Comparison of ENCODE assay signal across 17 cellular contexts in genomic region chr10:124921261-124921660, GRCh38. TPM values are rescaled to one million over a fixed set of nuclear protein-coding genes. Genes with fewer than 3 reads are reported as not detected.
A peak's percentile ranks its signal among the peaks of the same experiment; 100 is the strongest.
DNase-seq lines count a peak whose midpoint lies in the region; ATAC-seq and TF ChIP-seq lines count a peak whose summit lies in the region.
"Had no signal": no experiment of that assay in that cellular context is flagged by ENCODE, and none has a peak within 500 bp of the region (broad histone marks: within the 10 kb centered on the region; RNA-seq: fewer than 3 reads in every experiment).

No MANE protein-coding gene starts in this region.

- H2AFZ ChIP-seq in SU-DHL-6 (ENCODE audit: low read depth, low read length, severe bottlenecking) (no peak overlapping the region), smooth muscle cell (ENCODE audit: low read depth) (no peak overlapping the region)

- no peaks in the 10 kb centered on the region for H3K27me3 ChIP-seq in SU-DHL-6 (ENCODE audit: low read length)
- H3K27me3 ChIP-seq in foreskin keratinocyte = no peaks in the 10 kb centered on the region
- no peaks in the 10 kb centered on the region for H3K27me3 ChIP-seq in smooth muscle cell (ENCODE audit: low read depth)

- H3K27ac ChIP-seq in SU-DHL-6 (ENCODE audit: low read depth, low read length) (no peak overlapping the region), foreskin keratinocyte (peak overlapping the region; percentile 2), smooth muscle cell (ENCODE audit: low read depth) (peak overlapping the region; percentile 43)
- H3K27ac ChIP-seq: 22Rv1 had no signal

- H3K36me3 ChIP-seq in SU-DHL-6 (ENCODE audit: low read length) = no peaks in the 10 kb centered on the region
- no peaks in the 10 kb centered on the region for H3K36me3 ChIP-seq in smooth muscle cell (ENCODE audit: low read depth)

- H3K9me3 Mint-ChIP-seq in activated naive CD8-positive, alpha-beta T cell (ENCODE audit: low read depth) = no peaks in the 10 kb centered on the region
- no peaks in the 10 kb centered on the region for H3K9me3 Mint-ChIP-seq in activated naive CD8-positive, alpha-beta T cell treated with anti-CD3 and anti-CD28 coated beads, Interleukin-2, amount 50 U/mL, for 24 hours
- H3K9me3 Mint-ChIP-seq: CD4-positive, CD25-positive, alpha-beta regulatory T cell had no signal

- TF ChIP-seq CTCF in SU-DHL-6 (IDR thresholded peaks at IDR 0.05; ENCODE audit: insufficient read depth, low read length, poor library complexity, severe bottlenecking) (no peak), foreskin keratinocyte (conservative IDR thresholded peaks at IDR 0.05) (no peak), smooth muscle cell (IDR thresholded peaks at IDR 0.05; ENCODE audit: borderline replicate concordance, insufficient read depth, poor library complexity, severe bottlenecking) (no peak)

- H3K9ac ChIP-seq in SU-DHL-6 (ENCODE audit: low read length) = no peak overlapping the region
- no peak overlapping the region for H3K9ac ChIP-seq in smooth muscle cell (ENCODE audit: low read depth)

- no peaks in the 10 kb centered on the region for H3K9me2 ChIP-seq in SU-DHL-6 (replicated peaks; ENCODE audit: insufficient read depth, low read length)

- H3K27ac Mint-ChIP-seq in activated naive CD8-positive, alpha-beta T cell = peak overlapping the region; percentile 5
- no peak overlapping the region for H3K27ac Mint-ChIP-seq in activated naive CD8-positive, alpha-beta T cell treated with anti-CD3 and anti-CD28 coated beads, Interleukin-2, amount 50 U/mL, for 24 hours
- H3K27ac Mint-ChIP-seq: B cell; CD4-positive, CD25-positive, alpha-beta regulatory T cell had no signal

- H3K4me2 ChIP-seq in SU-DHL-6 (ENCODE audit: low read depth, low read length, poor library complexity, severe bottlenecking) (peak overlapping the region; percentile 1), smooth muscle cell (no peak overlapping the region)

- H3K36me3 Mint-ChIP-seq in activated naive CD8-positive, alpha-beta T cell = peaks cover 3% of the 10 kb centered on the region
- peaks cover 3% of the 10 kb centered on the region for H3K36me3 Mint-ChIP-seq in activated naive CD8-positive, alpha-beta T cell treated with anti-CD3 and anti-CD28 coated beads, Interleukin-2, amount 50 U/mL, for 24 hours (ENCODE audit: low read depth)

- H3K4me1 Mint-ChIP-seq in activated naive CD8-positive, alpha-beta T cell (ENCODE audit: low read depth) = peaks cover 48% of the 10 kb centered on the region
- peaks cover 40% of the 10 kb centered on the region for H3K4me1 Mint-ChIP-seq in activated naive CD8-positive, alpha-beta T cell treated with anti-CD3 and anti-CD28 coated beads, Interleukin-2, amount 50 U/mL, for 24 hours

- peaks cover 86% of the 10 kb centered on the region for H3K79me2 ChIP-seq in SU-DHL-6 (ENCODE audit: insufficient read depth, low read length)
- peaks cover 90% of the 10 kb centered on the region for H3K79me2 ChIP-seq in smooth muscle cell (ENCODE audit: low read depth)

- WGBS in smooth muscle cell (ENCODE audit: low lambda C conversion rate) = 90% methylated on average over 1 of the region's 1 CpG

- H3F3A ChIP-seq in SU-DHL-6 (ENCODE audit: insufficient read depth) (0 out of 2 replicates have a peak, but pooled peaks cover 4% of the 10 kb centered on the region), smooth muscle cell (ENCODE audit: low read depth) (peaks cover 14% of the 10 kb centered on the region)

- peaks cover 15% of the 10 kb centered on the region for H3K4me1 ChIP-seq in foreskin keratinocyte
- peaks cover 17% of the 10 kb centered on the region for H3K4me1 ChIP-seq in smooth muscle cell (ENCODE audit: low read depth)

- peaks cover 21% of the 10 kb centered on the region; the same call in 1 of the 2 replicates for H4K20me1 ChIP-seq in SU-DHL-6 (ENCODE audit: low read depth, low read length)
- H4K20me1 ChIP-seq in smooth muscle cell (ENCODE audit: low read depth) = peaks cover 86% of the 10 kb centered on the region

- no peaks in the 10 kb centered on the region for H3K27me3 Mint-ChIP-seq in activated naive CD8-positive, alpha-beta T cell
- H3K27me3 Mint-ChIP-seq in activated naive CD8-positive, alpha-beta T cell treated with anti-CD3 and anti-CD28 coated beads, Interleukin-2, amount 50 U/mL, for 24 hours = no peaks in the 10 kb centered on the region
- H3K27me3 Mint-ChIP-seq: B cell had no signal

- no peak for ATAC-seq in activated naive CD8-positive, alpha-beta T cell treated with anti-CD3 and anti-CD28 coated beads, Interleukin-2, amount 50 U/mL, for 24 hours
- ATAC-seq in foreskin keratinocyte = peak; percentile 5
- ATAC-seq in HG02623 (IDR thresholded peaks at IDR 0.05; ENCODE audit: unreplicated experiment) = no peak

- no peaks in the 10 kb centered on the region for H3K9me3 ChIP-seq in SU-DHL-6 (ENCODE audit: insufficient read depth, low read length)
- no peaks in the 10 kb centered on the region for H3K9me3 ChIP-seq in smooth muscle cell (replicated peaks; ENCODE audit: low read depth)
- H3K9me3 ChIP-seq: Caco-2 had no signal

- no peak for DNase-seq in activated naive CD8-positive, alpha-beta T cell treated with anti-CD3 and anti-CD28 coated beads, Interleukin-2, amount 50 U/mL, for 24 hours
- DNase-seq in foreskin keratinocyte (peak; percentile 39 to 67), smooth muscle cell (lab: John Stamatoyannopoulos, UW; ENCODE audit: unreplicated experiment) (no peak), NCI-H187 treated with DMSO at 0.1 percent for 48 hours (lab: John Stamatoyannopoulos, UW) (no peak), glomerular visceral epithelial cell (ENCODE audit: extremely low spot score) (no peak)
- DNase-seq: Caco-2; CD4-positive, CD25-positive, alpha-beta regulatory T cell; H9; NCI-H1436; NCI-H2029; NCI-H2171; NCI-H526 had no signal

- H3K4me3 Mint-ChIP-seq in activated naive CD8-positive, alpha-beta T cell = no peak overlapping the region
- no peak overlapping the region for H3K4me3 Mint-ChIP-seq in activated naive CD8-positive, alpha-beta T cell treated with anti-CD3 and anti-CD28 coated beads, Interleukin-2, amount 50 U/mL, for 24 hours
- H3K4me3 Mint-ChIP-seq: B cell, H9 had no signal

- H3K4me3 ChIP-seq in SU-DHL-6 (ENCODE audit: insufficient read depth, low read length, poor library complexity, severe bottlenecking) (no peak overlapping the region), smooth muscle cell (no peak overlapping the region)

RNA-seq across cellular contexts. Expression of gene ZRANB1, which starts 20.7 kb away (rescaled TPM):
- total RNA-seq in foreskin keratinocyte (11.5 and 12.5 TPM in 2 replicates), smooth muscle cell (24.1 and 30.2 TPM in 2 replicates)
- polyA plus RNA-seq in foreskin keratinocyte (3.8 and 4.5 TPM in 2 replicates), smooth muscle cell (7.5 and 8.2 TPM in 2 replicates)

Comparison
In these comparisons a context has a peak if more than half of its experiments do, and no peak if none do; other contexts are left out.
1. DNase-seq: peak in foreskin keratinocyte (2 of 2); none in activated naive CD8-positive, alpha-beta T cell treated with anti-CD3 and anti-CD28 coated beads, Interleukin-2, amount 50 U/mL, for 24 hours (single experiment), smooth muscle cell (single experiment), NCI-H187 treated with DMSO at 0.1 percent for 48 hours (single experiment) and glomerular visceral epithelial cell (single experiment).